Comparison of ENCODE assay signal across 19 cellular contexts in genomic region chr7:158309844-158310763, GRCh38.
"Had no signal": no experiment of that assay in that cellular context is flagged by ENCODE, and none has a peak within 500 bp of the region (broad histone marks: within the 10 kb centered on the region; RNA-seq: fewer than 3 reads in every experiment).

No MANE protein-coding gene starts in this region.

- H3K4me1 ChIP-seq: heart left ventricle, sigmoid colon, testis, tibial nerve, upper lobe of right lung, vagina had no signal

- H3K27me3 ChIP-seq: heart left ventricle, neutrophil, sigmoid colon, testis, tibial nerve, upper lobe of right lung, vagina had no signal

- H3K9me3 ChIP-seq: testis had no signal

- ATAC-seq: heart left ventricle; natural killer cell treated with Interleukin-12 subunit alpha and Interleukin-12 subunit beta and Interleukin-15 and Interleukin-18, amount 100 ng/mL, for 72 hours; stimulated activated naive B cell treated with anti-CD40 and anti-IgM and Interleukin-4, amounts not matched to agents 10 μg/mL and 1 μg/mL and 100 μg/mL, for 72 hours; stimulated activated naive CD8-positive, alpha-beta T cell treated with anti-CD3 and anti-CD28 coated beads, Interleukin-15, amount 100 ng/mL, for 72 hours had no signal

- H3K4me3 ChIP-seq: heart left ventricle, sigmoid colon, skin epidermis, testis, tibial nerve, upper lobe of right lung, vagina had no signal

- H3K27ac ChIP-seq: heart left ventricle, neutrophil, sigmoid colon, skin epidermis, testis, tibial nerve, upper lobe of right lung, vagina had no signal

- H3K36me3 ChIP-seq: heart left ventricle, neutrophil, sigmoid colon, tibial nerve, upper lobe of right lung, vagina had no signal

- DNase-seq: dermis blood vessel endothelial cell; effector CD4-positive, alpha-beta T cell; endodermal cell; erythroblast; heart left ventricle; hippocampal formation; kidney glomerular epithelial cell; sigmoid colon; stimulated activated CD4-positive, alpha-beta T cell treated with anti-CD3 and anti-CD28 coated beads, Interleukin-2, amount 100 ng/mL, for 24 hours; stimulated activated CD4-positive, alpha-beta T cell treated with anti-CD3 and anti-CD28 coated beads, Interleukin-4, amount 100 ng/mL, for 4 hours; stimulated activated naive B cell treated with anti-CD40 and anti-IgM and Interleukin-4, amounts not matched to agents 10 μg/mL and 1 μg/mL and 100 μg/mL, for 72 hours; stimulated activated naive CD8-positive, alpha-beta T cell treated with anti-CD3 and anti-CD28 coated beads, Interleukin-15, amount 100 ng/mL, for 72 hours; testis; upper lobe of right lung had no signal
